19 cellular contexts compared by ENCODE assay signal in the genomic region with DNA sequence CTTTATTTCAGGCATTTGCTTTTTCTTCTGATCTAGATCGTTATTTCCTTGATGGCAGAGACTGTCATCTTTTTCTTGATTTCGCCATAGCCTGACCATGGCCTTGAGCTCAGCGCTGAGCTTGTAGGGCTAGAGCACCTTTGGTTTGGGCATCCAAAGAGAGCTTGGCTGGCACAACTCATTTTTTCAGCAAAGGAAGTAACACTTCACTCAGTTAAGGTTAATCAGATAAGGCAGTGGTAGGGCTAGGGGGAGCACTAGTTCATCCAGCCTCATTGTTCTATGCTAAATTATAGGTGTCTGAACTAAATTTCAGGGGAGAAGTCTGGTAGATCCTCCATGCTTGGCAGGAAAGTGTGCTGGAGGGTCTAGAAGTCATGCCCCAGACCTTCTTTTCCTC.
DNase-seq lines count a peak whose midpoint lies in the region; ATAC-seq and TF ChIP-seq lines count a peak whose summit lies in the region.
"Had no signal": no experiment of that assay in that cellular context is flagged by ENCODE, and none has a peak within 500 bp of the region (broad histone marks: within the 10 kb centered on the region; RNA-seq: fewer than 3 reads in every experiment).

No MANE protein-coding gene starts in this region.

- H3K4me1 Mint-ChIP-seq in T-helper 1 cell treated with Interleukin-12 subunit alpha and Interleukin-12 subunit beta and Interleukin-4 antibody, amounts not matched to agents 30 μg/mL and 1 μg/mL, for 36 hours (ENCODE audit: low read depth), result peaks cover 34% of the 10 kb centered on the region
- peaks cover 82% of the 10 kb centered on the region for H3K4me1 Mint-ChIP-seq in activated B cell treated with CpG ODN at 0.5 μM for 24 hours

- H3K36me3 ChIP-seq in stomach, result no peaks in the 10 kb centered on the region
- H3K36me3 ChIP-seq: ascending aorta, left lung, pancreas, upper lobe of right lung had no signal

- H3K9me3 Mint-ChIP-seq in T-helper 1 cell treated with Interleukin-12 subunit alpha and Interleukin-12 subunit beta and Interleukin-4 antibody, amounts not matched to agents 30 μg/mL and 1 μg/mL, for 36 hours, result peaks cover 7% of the 10 kb centered on the region
- H3K9me3 Mint-ChIP-seq in activated B cell treated with CpG ODN at 0.5 μM for 24 hours, result peaks cover 2% of the 10 kb centered on the region

- no peaks in the 10 kb centered on the region for H3K9me3 ChIP-seq in stomach
- H3K9me3 ChIP-seq: ascending aorta, left lung, pancreas, upper lobe of right lung had no signal

- peaks cover 47% of the 10 kb centered on the region for H3K36me3 Mint-ChIP-seq in T-helper 1 cell treated with Interleukin-12 subunit alpha and Interleukin-12 subunit beta and Interleukin-4 antibody, amounts not matched to agents 30 μg/mL and 1 μg/mL, for 36 hours (ENCODE audit: low read depth)
- peaks cover 63% of the 10 kb centered on the region for H3K36me3 Mint-ChIP-seq in activated B cell treated with CpG ODN at 0.5 μM for 24 hours (ENCODE audit: low read depth)

- WGBS in stomach, 5 donors, result 80 to 97% (median 96%) methylated on average over 3 of the region's 3 CpGs

- CTCF ChIA-PET in activated B cell treated with CpG ODN at 0.5 μM for 24 hours (lab: Charles Lee), result interaction anchor here (0.7 to 1.1 kb wide), 2 partner anchors 13 to 46 kb away, joined by 3 to 4 read pairs; no protein-coding TSS in a partner anchor

- H3K27ac Mint-ChIP-seq in T-helper 1 cell treated with Interleukin-12 subunit alpha and Interleukin-12 subunit beta and Interleukin-4 antibody, amounts not matched to agents 30 μg/mL and 1 μg/mL, for 36 hours, result peak overlapping the region; percentile 49
- H3K27ac Mint-ChIP-seq in activated B cell treated with CpG ODN at 0.5 μM for 24 hours, result peak overlapping the region; percentile 4

- DNase-seq in T-helper 1 cell, result no peak
- DNase-seq in activated B cell treated with CpG ODN at 0.5 μM for 24 hours, result no peak
- DNase-seq in left lobe of liver (ENCODE audit: low spot score), result no peak
- DNase-seq in stomach, result no peak
- no peak for DNase-seq in germinal center (ENCODE audit: low spot score)
- no peak for DNase-seq in Kasumi-1 (lab: John Stamatoyannopoulos, UW)
- DNase-seq: activated CD4-positive, CD25-positive, alpha-beta regulatory T cell; activated gamma-delta T cell treated with Interleukin-2 at 50 U/mL for 16 hours; foreskin fibroblast; left lung; NCI-H2227 treated with DMSO at 0.1 percent for 48 hours; pancreas; SIG-M5; upper lobe of right lung had no signal

- TF ChIP-seq POLR2A in stomach (IDR thresholded peaks at IDR 0.05), result no peak

- H3K4me3 ChIP-seq in stomach, result no peak overlapping the region
- H3K4me3 ChIP-seq: ascending aorta, left lung, pancreas, smooth muscle cell, upper lobe of right lung had no signal

- TF ChIP-seq CTCF in activated B cell treated with CpG ODN at 0.5 μM for 24 hours (IDR thresholded peaks at IDR 0.05), result no peak
- no peak for TF ChIP-seq CTCF in stomach (IDR thresholded peaks at IDR 0.05)

- peak overlapping the region; percentile 30 for H3K4me3 Mint-ChIP-seq in T-helper 1 cell treated with Interleukin-12 subunit alpha and Interleukin-12 subunit beta and Interleukin-4 antibody, amounts not matched to agents 30 μg/mL and 1 μg/mL, for 36 hours
- H3K4me3 Mint-ChIP-seq in activated B cell treated with CpG ODN at 0.5 μM for 24 hours, result no peak overlapping the region

- intact Hi-C loops in activated B cell treated with CpG ODN at 0.5 μM for 24 hours (cut with micrococcal nuclease), result loop anchor here (2.0 kb wide), 1 partner anchor 19 kb away; no protein-coding TSS in a partner anchor
- intact Hi-C loops in stomach (cut with DNase I; ENCODE audit: low total_unique reads), result no loop called here

- H3K27ac ChIP-seq in stomach, result peak overlapping the region; percentile 42 to 90 (median 85)
- H3K27ac ChIP-seq: C4-2B, left lung, upper lobe of right lung had no signal

- POLR2A ChIA-PET in activated B cell treated with CpG ODN at 0.5 μM for 24 hours (lab: Charles Lee), result interaction anchor here (1.0 to 2.4 kb wide), 3 partner anchors 9 to 125 kb away, joined by 3 to 12 read pairs (median 5); partner anchors contain the start of gene SETBP1

- TF ChIP-seq EP300 in stomach (IDR thresholded peaks at IDR 0.05), result no peak

- ATAC-seq in activated B cell treated with CpG ODN at 0.5 μM for 24 hours (ENCODE audit: low read depth), result no peak
- peak; percentile 38 for ATAC-seq in left lobe of liver
- no peak for ATAC-seq in HG03095 (IDR thresholded peaks at IDR 0.05; ENCODE audit: unreplicated experiment)
- ATAC-seq: left lung, upper lobe of right lung had no signal

- peaks cover 36% of the 10 kb centered on the region for H3K27me3 Mint-ChIP-seq in T-helper 1 cell treated with Interleukin-12 subunit alpha and Interleukin-12 subunit beta and Interleukin-4 antibody, amounts not matched to agents 30 μg/mL and 1 μg/mL, for 36 hours (ENCODE audit: low read depth)
- no peaks in the 10 kb centered on the region for H3K27me3 Mint-ChIP-seq in activated B cell treated with CpG ODN at 0.5 μM for 24 hours

- peaks cover 23 to 71% (median 58%) of the 10 kb centered on the region in 4 donors for H3K4me1 ChIP-seq in stomach

- H3K27me3 ChIP-seq in stomach, result no peaks in the 10 kb centered on the region
- H3K27me3 ChIP-seq: ascending aorta, left lung, pancreas, upper lobe of right lung had no signal
